Comparison of ENCODE assay signal across 10 cellular contexts in the genomic region with DNA sequence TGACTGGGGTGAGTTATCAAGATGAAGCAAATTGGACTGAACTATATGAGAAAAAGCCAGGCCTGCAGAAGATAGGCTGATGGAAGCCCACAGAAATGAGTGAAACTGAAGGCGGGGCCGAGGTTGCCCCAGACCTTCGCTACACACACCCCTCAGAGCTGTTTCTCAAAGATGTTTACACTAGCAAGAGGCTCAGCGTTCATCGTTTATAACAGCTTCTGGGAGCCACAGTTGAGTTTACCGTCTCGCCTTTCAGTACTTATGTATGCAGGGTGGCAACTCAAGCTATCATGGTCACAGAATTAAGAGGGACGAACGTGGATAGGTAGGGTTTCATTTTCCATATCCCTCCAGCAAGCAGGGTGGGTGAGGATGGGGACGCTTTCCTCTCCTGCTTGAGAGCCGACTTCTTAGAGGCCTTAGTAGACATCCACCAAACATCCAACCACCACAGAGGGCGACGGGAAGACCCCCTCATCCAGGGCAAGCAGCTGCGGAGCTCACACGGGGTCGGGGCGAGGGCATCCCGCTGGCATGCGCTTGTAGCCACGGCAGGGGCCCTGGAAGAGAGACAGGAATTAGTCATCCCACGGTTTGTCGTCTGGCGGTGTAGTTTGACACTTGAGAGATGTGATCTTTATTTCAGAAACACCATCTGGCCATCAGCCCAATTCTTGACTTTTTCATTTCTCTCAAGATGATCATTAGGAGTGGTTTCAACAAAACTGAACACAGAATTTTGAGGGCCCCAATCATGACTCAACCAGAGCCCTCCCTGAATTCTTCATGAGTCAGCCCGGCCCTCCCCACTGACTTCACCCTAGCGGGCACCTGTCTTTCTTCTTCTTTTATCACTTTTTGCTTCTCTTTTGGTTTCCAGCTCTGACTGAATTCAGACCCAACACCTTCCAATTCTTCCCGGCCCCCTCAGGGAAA.
DNase-seq lines count a peak whose midpoint lies in the region; ATAC-seq lines count a peak whose summit lies in the region.
"Had no signal": no experiment of that assay in that cellular context is flagged by ENCODE, and none has a peak within 500 bp of the region (broad histone marks: within the 10 kb centered on the region; RNA-seq: fewer than 3 reads in every experiment).

No MANE protein-coding gene starts in this region.

- no peak for ATAC-seq in GM19351 (IDR thresholded peaks at IDR 0.05; ENCODE audit: unreplicated experiment)
- ATAC-seq in GM21360 (IDR thresholded peaks at IDR 0.05; ENCODE audit: unreplicated experiment), result no peak

- no peaks in the 10 kb centered on the region for H3K27me3 ChIP-seq in MG63
- H3K27me3 ChIP-seq: tibial artery had no signal

- peaks cover 3% of the 10 kb centered on the region; the same call in 1 of the 2 replicates for H3K9me3 ChIP-seq in MG63

- H3K4me3 ChIP-seq in MG63, result no peak overlapping the region
- H3K4me3 ChIP-seq: tibial artery had no signal

- DNase-seq in GM03348 (ENCODE audit: low spot score), result peak; percentile 57
- peak; percentile 49 for DNase-seq in MG63
- peak; percentile 29 for DNase-seq in amniotic epithelial cell (ENCODE audit: low read depth)
- peak; percentile 88 for DNase-seq in myocyte (ENCODE audit: low read depth)
- DNase-seq in amniotic stem cell (lab: John Stamatoyannopoulos, UW), result no peak
- DNase-seq in AG08395 (ENCODE audit: low spot score), result no peak
- DNase-seq: NCI-H526 treated with DMSO at 0.1 percent for 48 hours had no signal

- H3K36me3 ChIP-seq in MG63, result no peaks in the 10 kb centered on the region
- H3K36me3 ChIP-seq: tibial artery had no signal

Comparison
In these comparisons a context has a peak if more than half of its experiments do, and no peak if none do; other contexts are left out.
1. DNase-seq: peak in GM03348 (single experiment), MG63 (single experiment), amniotic epithelial cell (single experiment) and myocyte (single experiment); none in amniotic stem cell (single experiment) and AG08395 (single experiment).